31 cellular contexts compared by ENCODE assay signal in genomic region chr14:33578461-33579216, GRCh38.
"Had no signal": no experiment of that assay in that cellular context is flagged by ENCODE, and none has a peak within 500 bp of the region (broad histone marks: within the 10 kb centered on the region; RNA-seq: fewer than 3 reads in every experiment).

No MANE protein-coding gene starts in this region.

- H3K27ac ChIP-seq: brain microvascular endothelial cell, epithelial cell of prostate, foreskin keratinocyte, gastrocnemius medialis, heart left ventricle, WERI-Rb-1 had no signal

- H3K36me3 Mint-ChIP-seq: activated CD8-positive, alpha-beta memory T cell treated with anti-CD3 and anti-CD28 coated beads, Interleukin-2, amount 10 ng/mL, durations not matched to agents 7 days and 5 days; activated naive CD4-positive, alpha-beta T cell treated with anti-CD3 and anti-CD28 coated beads, Interleukin-2, amount 10 ng/mL, durations not matched to agents 7 days and 5 days; activated naive CD8-positive, alpha-beta T cell; T-cell had no signal

- H3K9me3 Mint-ChIP-seq: activated B cell treated with CpG ODN at 0.5 μM for 24 hours; activated T-cell treated with anti-CD3 and anti-CD28 coated beads, Interleukin-2, amount 50 U/mL, for 72 hours had no signal

- H3K27me3 ChIP-seq: brain microvascular endothelial cell, foreskin keratinocyte, gastrocnemius medialis, heart left ventricle had no signal

- H3K27me3 Mint-ChIP-seq: activated B cell treated with CpG ODN at 0.5 μM for 24 hours; activated CD8-positive, alpha-beta memory T cell treated with anti-CD3 and anti-CD28 coated beads, Interleukin-2, amount 10 ng/mL, durations not matched to agents 7 days and 5 days; activated CD8-positive, alpha-beta T cell treated with anti-CD3 and anti-CD28 coated beads for 36 hours; activated naive CD4-positive, alpha-beta T cell treated with anti-CD3 and anti-CD28 coated beads, Interleukin-2, amount 10 ng/mL, durations not matched to agents 7 days and 5 days; activated naive CD8-positive, alpha-beta T cell; effector memory CD8-positive, alpha-beta T cell; T-cell had no signal

- H3K4me1 Mint-ChIP-seq: activated B cell treated with CpG ODN at 0.5 μM for 24 hours; activated CD8-positive, alpha-beta memory T cell treated with anti-CD3 and anti-CD28 coated beads, Interleukin-2, amount 10 ng/mL, durations not matched to agents 7 days and 5 days; activated naive CD4-positive, alpha-beta T cell treated with anti-CD3 and anti-CD28 coated beads, Interleukin-2, amount 10 ng/mL, durations not matched to agents 7 days and 5 days; T-cell had no signal

- H3K4me3 ChIP-seq: gastrocnemius medialis, heart left ventricle had no signal

- DNase-seq: activated B cell treated with CpG ODN at 0.5 μM for 24 hours; activated CD4-positive, alpha-beta T cell treated with anti-CD3 and anti-CD28 coated beads for 48 hours; activated CD4-positive, alpha-beta T cell treated with anti-CD3 and anti-CD28 coated beads, Interleukin-2, amount 50 U/mL, for 1 hour; activated CD4-positive, alpha-beta T cell treated with anti-CD3 and anti-CD28 coated beads, Interleukin-2, amount 50 U/mL, for 48 hours; activated CD8-positive, alpha-beta memory T cell treated with anti-CD3 and anti-CD28 coated beads, Interleukin-2, amount 10 ng/mL, durations not matched to agents 7 days and 5 days; activated CD8-positive, alpha-beta memory T cell treated with anti-CD3 and anti-CD28 coated beads, Interleukin-2, amount 50 U/mL, for 4 hours; activated CD8-positive, alpha-beta T cell treated with anti-CD3 and anti-CD28 coated beads for 36 hours; activated gamma-delta T cell; activated naive CD4-positive, alpha-beta T cell; activated naive CD4-positive, alpha-beta T cell treated with anti-CD3 and anti-CD28 coated beads, Interleukin-2, amount 10 ng/mL, durations not matched to agents 7 days and 5 days; activated T-cell treated with anti-CD3 and anti-CD28 coated beads, Interleukin-2, amount 50 U/mL, for 1 hour; activated T-cell treated with anti-CD3 and anti-CD28 coated beads, Interleukin-2, amount 50 U/mL, for 72 hours; amniotic stem cell; anterior cingulate cortex; brain microvascular endothelial cell; caudate nucleus; cortex of kidney; dermis blood vessel endothelial cell; effector CD4-positive, alpha-beta T cell; effector memory CD8-positive, alpha-beta T cell; foreskin keratinocyte; gastrocnemius medialis; glutamatergic neuron; heart left ventricle; T-cell; T-helper 9 cell; WERI-Rb-1 had no signal

- H3K4me3 Mint-ChIP-seq: activated B cell treated with CpG ODN at 0.5 μM for 24 hours; activated CD8-positive, alpha-beta memory T cell treated with anti-CD3 and anti-CD28 coated beads, Interleukin-2, amount 10 ng/mL, durations not matched to agents 7 days and 5 days; activated CD8-positive, alpha-beta T cell treated with anti-CD3 and anti-CD28 coated beads for 36 hours; activated naive CD4-positive, alpha-beta T cell treated with anti-CD3 and anti-CD28 coated beads, Interleukin-2, amount 10 ng/mL, durations not matched to agents 7 days and 5 days; activated naive CD8-positive, alpha-beta T cell; activated T-cell treated with anti-CD3 and anti-CD28 coated beads, Interleukin-2, amount 50 U/mL, for 72 hours; effector memory CD8-positive, alpha-beta T cell; T-cell; T-helper 1 cell treated with Interleukin-12 subunit alpha and Interleukin-12 subunit beta and Interleukin-4 antibody, amounts not matched to agents 30 μg/mL and 1 μg/mL, for 36 hours had no signal

- H3K9me3 ChIP-seq: gastrocnemius medialis, heart left ventricle had no signal

- H3K4me1 ChIP-seq: foreskin keratinocyte, gastrocnemius medialis, heart left ventricle had no signal

- H3K36me3 ChIP-seq: brain microvascular endothelial cell, gastrocnemius medialis, heart left ventricle, WERI-Rb-1 had no signal

- ATAC-seq: activated CD4-positive, CD25-positive, alpha-beta regulatory T cell treated with anti-CD3 and anti-CD28 coated beads, Interleukin-2, amount 50 U/mL, for 24 hours; activated CD8-positive, alpha-beta memory T cell treated with anti-CD3 and anti-CD28 coated beads, Interleukin-2, amount 10 ng/mL, durations not matched to agents 7 days and 5 days; activated CD8-positive, alpha-beta T cell treated with anti-CD3 and anti-CD28 coated beads for 36 hours; activated T-cell treated with anti-CD3 and anti-CD28 coated beads, Interleukin-2, amount 50 U/mL, for 72 hours; effector memory CD8-positive, alpha-beta T cell; foreskin keratinocyte; gastrocnemius medialis; heart left ventricle; T-cell had no signal

- H3K27ac Mint-ChIP-seq: activated B cell treated with CpG ODN at 0.5 μM for 24 hours; activated CD8-positive, alpha-beta memory T cell treated with anti-CD3 and anti-CD28 coated beads, Interleukin-2, amount 10 ng/mL, durations not matched to agents 7 days and 5 days; activated CD8-positive, alpha-beta T cell treated with anti-CD3 and anti-CD28 coated beads for 36 hours; activated naive CD4-positive, alpha-beta T cell treated with anti-CD3 and anti-CD28 coated beads, Interleukin-2, amount 10 ng/mL, durations not matched to agents 7 days and 5 days; activated naive CD8-positive, alpha-beta T cell; activated T-cell treated with anti-CD3 and anti-CD28 coated beads, Interleukin-2, amount 50 U/mL, for 72 hours; effector memory CD8-positive, alpha-beta T cell; T-cell; T-helper 1 cell treated with Interleukin-12 subunit alpha and Interleukin-12 subunit beta and Interleukin-4 antibody, amounts not matched to agents 30 μg/mL and 1 μg/mL, for 36 hours had no signal
